In the genomic region with DNA sequence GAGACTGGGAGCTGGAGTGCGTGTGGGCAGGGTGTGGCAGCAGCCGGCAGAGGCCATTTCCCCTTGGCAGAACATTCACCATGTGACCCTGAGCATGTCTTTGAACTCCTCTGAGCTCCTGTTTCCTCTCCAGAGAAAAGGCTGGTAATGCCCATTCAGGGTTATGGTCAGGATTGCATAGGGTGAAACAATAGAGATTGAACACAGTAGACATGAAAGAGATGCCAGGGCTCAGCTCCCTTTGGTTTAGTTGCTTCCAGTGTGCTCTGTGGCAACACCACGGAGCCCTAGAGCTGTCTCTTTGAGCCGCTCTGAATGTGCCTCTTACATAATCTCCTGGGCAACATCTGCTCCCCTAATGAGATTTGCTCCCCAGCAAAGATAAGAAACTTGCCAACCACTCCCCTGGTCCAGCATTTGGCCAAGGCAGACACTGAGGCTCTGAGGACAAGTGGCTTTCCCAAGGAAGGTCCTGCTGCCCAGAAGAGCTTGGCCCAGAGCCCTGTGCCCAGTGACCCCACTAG, we compare ENCODE assay signal across 9 cellular contexts. TPM values are rescaled to one million over a fixed set of nuclear protein-coding genes. Genes with fewer than 3 reads are reported as not detected.
A peak's percentile ranks its signal among the peaks of the same experiment; 100 is the strongest.
DNase-seq lines count a peak whose midpoint lies in the region; ATAC-seq, FAIRE-seq and TF ChIP-seq lines count a peak whose summit lies in the region.
"Had no signal": no experiment of that assay in that cellular context is flagged by ENCODE, and none has a peak within 500 bp of the region (broad histone marks: within the 10 kb centered on the region; RNA-seq: fewer than 3 reads in every experiment).

No MANE protein-coding gene starts in this region.

- H3K36me3 ChIP-seq in liver (ENCODE audit: control insufficient read depth in 4 of 4, insufficient read depth in 3 of 4, low read depth in 1 of 4, low read length in 3 of 4) (no peaks in the 10 kb centered on the region), HepG2 (replicated peaks in 1 of 2; ENCODE audit: control insufficient read depth in 1 of 2, insufficient read depth in 2 of 2, low read length in 2 of 2) (no peaks in the 10 kb centered on the region), aorta (ENCODE audit: control insufficient read depth in 1 of 2, insufficient read depth in 2 of 2, low read length in 1 of 2) (no peaks in the 10 kb centered on the region)

- no peak overlapping the region for H3K27ac ChIP-seq in liver (ENCODE audit: low read depth in 1 of 2, low read length in 2 of 2)
- H3K27ac ChIP-seq in HepG2 (ENCODE audit: extremely low read length, insufficient read depth, low read length): no peak overlapping the region
- H3K27ac ChIP-seq in aorta (ENCODE audit: low read depth in 1 of 2, low read length in 2 of 2): no peak overlapping the region

- H3K4me2 ChIP-seq in HepG2 (ENCODE audit: low read depth, low read length): no peak overlapping the region; the same call in 1 of the 2 replicates

- no peaks in the 10 kb centered on the region for H3K27me3 ChIP-seq in liver (ENCODE audit: control insufficient read depth in 4 of 4, insufficient read depth in 4 of 4, low read length in 3 of 4)
- H3K27me3 ChIP-seq in HepG2 (ENCODE audit: control insufficient read depth in 1 of 2, insufficient read depth in 2 of 2, low read length in 2 of 2): peaks cover 2 to 28% of the 10 kb centered on the region in 2 experiments; a peak in 2 of 5 replicates
- no peaks in the 10 kb centered on the region for H3K27me3 ChIP-seq in aorta (ENCODE audit: control insufficient read depth in 1 of 2, insufficient read depth in 2 of 2, low read length in 1 of 2)

- no peaks in the 10 kb centered on the region for H3K36me3 Mint-ChIP-seq in activated T-helper 17 cell treated with anti-CD3 and anti-CD28 coated beads, Interleukin-2, amount 50 U/mL, for 72 hours (ENCODE audit: low read depth)

- H3K4me1 Mint-ChIP-seq in activated T-helper 17 cell treated with anti-CD3 and anti-CD28 coated beads, Interleukin-2, amount 50 U/mL, for 72 hours: no peaks in the 10 kb centered on the region

- H3K4me1 ChIP-seq in liver (ENCODE audit: control insufficient read depth in 4 of 4, insufficient read depth in 4 of 4, low read length in 3 of 4): peaks cover 0 to 5% (median 2%) of the 10 kb centered on the region in 4 donors
- peaks cover 47% of the 10 kb centered on the region for H3K4me1 ChIP-seq in HepG2 (ENCODE audit: insufficient read depth, low read length)
- no peaks in the 10 kb centered on the region for H3K4me1 ChIP-seq in aorta (ENCODE audit: control insufficient read depth in 1 of 2, insufficient read depth in 2 of 2, low read length in 2 of 2)

- TF ChIP-seq CTCF in liver (IDR thresholded peaks at IDR 0.05; ENCODE audit: low read depth, low read length, missing input control) (no peak), HepG2 (CRISPR knock-in tag; IDR thresholded peaks at IDR 0.05) (no peak)

- 33% methylated on average over 4 of the region's 4 CpGs for WGBS in liver
- WGBS in HepG2 (ENCODE audit: low lambda C conversion rate): 5% methylated on average over 3 of the region's 4 CpGs
- WGBS in aorta, 2 donors: 40 to 45% methylated on average over 4 of the region's 4 CpGs

- in situ Hi-C loops in HepG2 (cut with HindIII; ENCODE audit: extremely low pct_ligation_motif_present, low pct_unique_long_range_greater_than_20kb): no loop called here

- TF ChIP-seq RAD21 in liver (IDR thresholded peaks at IDR 0.05) (no peak), HepG2 (CRISPR knock-in tag; IDR thresholded peaks at IDR 0.05) (no peak)

- no peaks in the 10 kb centered on the region for H3K79me2 ChIP-seq in HepG2 (ENCODE audit: insufficient read depth, low read length)

- CTCF ChIA-PET in HepG2 (lab: Yijun Ruan, JAX; ENCODE audit: low intra/inter-chr PET ratio, low total read pairs): no interaction called here

- no peak for TF ChIP-seq POLR2A in HepG2 (IDR thresholded peaks at IDR 0.05; ENCODE audit: insufficient read depth in 1 of 2, low read depth in 2 of 2, low read length in 2 of 2)

- H3K27me3 Mint-ChIP-seq in activated T-helper 17 cell treated with anti-CD3 and anti-CD28 coated beads, Interleukin-2, amount 50 U/mL, for 72 hours: peaks cover 17% of the 10 kb centered on the region

- intact Hi-C loops in HepG2 (cut with micrococcal nuclease; ENCODE audit: unreplicated experiment) (no loop called here), aorta (cut with DNase I) (no loop called here)

- H2AFZ ChIP-seq in HepG2 (ENCODE audit: low read length): no peak overlapping the region

- H3K9me3 Mint-ChIP-seq in activated T-helper 17 cell treated with anti-CD3 and anti-CD28 coated beads, Interleukin-2, amount 50 U/mL, for 72 hours: peaks cover 4% of the 10 kb centered on the region

- H3K9ac ChIP-seq in liver (ENCODE audit: low read depth in 1 of 2, low read length in 2 of 2) (no peak overlapping the region), HepG2 (ENCODE audit: insufficient read depth, low read depth, low read length) (no peak overlapping the region)

- H3K9me3 ChIP-seq in liver (ENCODE audit: control insufficient read depth in 4 of 4, low read length in 3 of 4) (peaks cover 0 to 5% (median 0%) of the 10 kb centered on the region in 4 donors), HepG2 (ENCODE audit: low read length) (no peaks in the 10 kb centered on the region), aorta (ENCODE audit: control insufficient read depth, low read length) (peaks cover 7% of the 10 kb centered on the region)

- DNase-seq in HepG2 (ENCODE audit: low spot score): no peak
- DNase-seq in left lobe of liver (ENCODE audit: low spot score): no peak
- no peak for DNase-seq in aorta
- DNase-seq: activated CD8-positive, alpha-beta memory T cell treated with anti-CD3 and anti-CD28 coated beads, Interleukin-2, amount 50 U/mL, for 48 hours; NCI-H1694; SHP77 treated with DMSO at 0.1 percent for 48 hours had no signal

- no peaks in the 10 kb centered on the region for H4K20me1 ChIP-seq in HepG2 (ENCODE audit: insufficient read depth, low read length)

- no peak overlapping the region for H3K4me3 Mint-ChIP-seq in activated T-helper 17 cell treated with anti-CD3 and anti-CD28 coated beads, Interleukin-2, amount 50 U/mL, for 72 hours

- POLR2A ChIA-PET in HepG2 (lab: Yijun Ruan, JAX): no interaction called here

- no TSS peak for BruUV-seq in HepG2 (replicated peaks; lab: Mats Ljungman, UMichigan)

- ATAC-seq in HepG2 (no peak; the same call in 2 of the 3 replicates), left lobe of liver (peak; percentile 56), aorta (ENCODE audit: low FRiP score) (peak; percentile 37)
- no peak for ATAC-seq in activated CD4-positive, CD25-positive, alpha-beta regulatory T cell treated with anti-CD3 and anti-CD28 coated beads, Interleukin-2, amount 50 U/mL, for 24 hours
- ATAC-seq in activated T-helper 17 cell treated with anti-CD3 and anti-CD28 coated beads, Interleukin-2, amount 50 U/mL, for 72 hours (replicated peaks): no peak

- TF ChIP-seq EP300 in HepG2 (IDR thresholded peaks at IDR 0.05; ENCODE audit: low read depth in 2 of 2, low read length in 2 of 2): no peak
- no peak for TF ChIP-seq EP300 in HepG2 (CRISPR knock-in tag; IDR thresholded peaks at IDR 0.05; ENCODE audit: borderline replicate concordance)

- no peak overlapping the region for H3K27ac Mint-ChIP-seq in activated T-helper 17 cell treated with anti-CD3 and anti-CD28 coated beads, Interleukin-2, amount 50 U/mL, for 72 hours

- H3K4me3 ChIP-seq in liver (ENCODE audit: low read depth in 1 of 3, low read length in 3 of 3) (no peak overlapping the region), HepG2 (replicated peaks in 1 of 3; ENCODE audit: insufficient read depth in 1 of 3, low read depth in 2 of 3, low read length in 3 of 3) (no peak overlapping the region), aorta (ENCODE audit: low read length in 2 of 2) (no peak overlapping the region)

- no peak for FAIRE-seq in HepG2 (lab: Jason Lieb, UNC)

RNA-seq across cellular contexts. Expression of a gene that starts 4.6 kb away (rescaled TPM):
- 10 to 100 TPM; 12.7 to 25.8 TPM for total RNA-seq in liver
- 100 to 1,000 TPM in 1 of 2 donors, 10 to 100 TPM in 1; 58.6 to 170 TPM for polyA plus RNA-seq in liver
- 1.2 and 2.0 TPM in 2 replicates for total RNA-seq in HepG2 (2016; rRNA removed; fragmentation: Illumina TruSeq; extraction: Trizol)
- 1.2 TPM in 1 of 2 replicates, not detected in the other for total RNA-seq in HepG2 (2016; cell fraction: cytosol; rRNA removed; fragmentation: Illumina TruSeq; extraction: Trizol; ENCODE audit: low read depth)
- total RNA-seq in HepG2 (2016; cell fraction: insoluble cytoplasmic fraction; rRNA removed; fragmentation: Illumina TruSeq; extraction: Trizol): 1.4 and 1.6 TPM in 2 replicates
- 0.80 and 1.1 TPM in 2 replicates for total RNA-seq in HepG2 (2016; cell fraction: membrane; rRNA removed; fragmentation: Illumina TruSeq; extraction: Trizol)
- 1.3 and 2.1 TPM in 2 replicates for total RNA-seq in HepG2 (2016; cell fraction: nucleus; rRNA removed; fragmentation: Illumina TruSeq; extraction: Trizol)
- 1.7 and 2.3 TPM in 2 replicates for polyA plus RNA-seq in HepG2 (2011; rRNA removed)
- polyA plus RNA-seq in HepG2 (2011; cell fraction: cytosol; rRNA removed): 2.5 and 3.5 TPM in 2 replicates
- 2.2 and 2.7 TPM in 2 replicates for polyA plus RNA-seq in HepG2 (2011; cell fraction: nucleus; rRNA removed)
- 1.0 and 1.3 TPM in 2 replicates for polyA plus RNA-seq in HepG2 (2012)
- polyA plus RNA-seq in HepG2 (2016; cell fraction: cytosol; fragmentation: Illumina TruSeq; extraction: Trizol; ENCODE audit: low read depth): 0.75 and 0.84 TPM in 2 replicates
- 0.77 and 0.79 TPM in 2 replicates for polyA plus RNA-seq in HepG2 (2016; cell fraction: insoluble cytoplasmic fraction; fragmentation: Illumina TruSeq; extraction: Trizol; ENCODE audit: low read depth)
- 0.64 and 1.1 TPM in 2 replicates for polyA plus RNA-seq in HepG2 (2016; cell fraction: membrane; fragmentation: Illumina TruSeq; extraction: Trizol; ENCODE audit: low read depth)
- 2.4 and 2.5 TPM in 2 replicates for polyA plus RNA-seq in HepG2 (2016; cell fraction: nucleus; fragmentation: Illumina TruSeq; extraction: Trizol; ENCODE audit: insufficient read depth, low read depth)
- 2.4 and 59.0 TPM in 2 replicates for polyA minus RNA-seq in HepG2 (2011; rRNA and poly(A)+ RNA removed; ENCODE audit: low replicate concordance)
- not detected in 2 replicates for polyA minus RNA-seq in HepG2 (2011; cell fraction: cytosol; rRNA and poly(A)+ RNA removed)
- polyA minus RNA-seq in HepG2 (2011; cell fraction: nucleus; rRNA and poly(A)+ RNA removed): 0.39 and 1.1 TPM in 2 replicates
- 20.4 TPM for total RNA-seq in left lobe of liver
- 100 to 1,000 TPM; 106 to 222 TPM for total RNA-seq in aorta
- polyA plus RNA-seq in aorta: 100 to 1,000 TPM in 1 of 2 donors, 10 to 100 TPM in 1; 42.4 to 107 TPM
- 1 to 10 TPM; 2.1 to 3.0 TPM for total RNA-seq in activated T-helper 17 cell treated with anti-CD3 and anti-CD28 coated beads, Interleukin-2, amount 50 U/mL, for 72 hours

RNA-seq across cellular contexts. Expression of a gene that starts 14.3 kb away (rescaled TPM):
- total RNA-seq in liver (1 to 10 TPM; 1.7 to 6.1 TPM), HepG2 (2016; rRNA removed; fragmentation: Illumina TruSeq; extraction: Trizol) (4.3 and 6.0 TPM in 2 replicates), left lobe of liver (1.2 TPM), aorta (10 to 100 TPM; 52.4 to 55.8 TPM)
- polyA plus RNA-seq in liver (1 to 10 TPM; 6.0 to 7.2 TPM), HepG2 (2011; rRNA removed) (4.8 and 6.9 TPM in 2 replicates), aorta (100 to 1,000 TPM; 149 to 168 TPM)
- total RNA-seq in HepG2 (2016; cell fraction: cytosol; rRNA removed; fragmentation: Illumina TruSeq; extraction: Trizol; ENCODE audit: low read depth): 2.5 and 3.2 TPM in 2 replicates
- total RNA-seq in HepG2 (2016; cell fraction: insoluble cytoplasmic fraction; rRNA removed; fragmentation: Illumina TruSeq; extraction: Trizol): 5.0 and 5.5 TPM in 2 replicates
- total RNA-seq in HepG2 (2016; cell fraction: membrane; rRNA removed; fragmentation: Illumina TruSeq; extraction: Trizol): 3.6 and 3.7 TPM in 2 replicates
- total RNA-seq in HepG2 (2016; cell fraction: nucleus; rRNA removed; fragmentation: Illumina TruSeq; extraction: Trizol): 1.6 and 1.9 TPM in 2 replicates
- 9.7 and 10.5 TPM in 2 replicates for polyA plus RNA-seq in HepG2 (2011; cell fraction: cytosol; rRNA removed)
- polyA plus RNA-seq in HepG2 (2011; cell fraction: nucleus; rRNA removed): 3.1 and 4.9 TPM in 2 replicates
- polyA plus RNA-seq in HepG2 (2012): 2.3 and 4.8 TPM in 2 replicates
- 3.7 and 4.6 TPM in 2 replicates for polyA plus RNA-seq in HepG2 (2016; cell fraction: cytosol; fragmentation: Illumina TruSeq; extraction: Trizol; ENCODE audit: low read depth)
- polyA plus RNA-seq in HepG2 (2016; cell fraction: insoluble cytoplasmic fraction; fragmentation: Illumina TruSeq; extraction: Trizol; ENCODE audit: low read depth): 6.3 and 6.5 TPM in 2 replicates
- 2.3 and 3.4 TPM in 2 replicates for polyA plus RNA-seq in HepG2 (2016; cell fraction: membrane; fragmentation: Illumina TruSeq; extraction: Trizol; ENCODE audit: low read depth)
- 2.8 and 4.6 TPM in 2 replicates for polyA plus RNA-seq in HepG2 (2016; cell fraction: nucleus; fragmentation: Illumina TruSeq; extraction: Trizol; ENCODE audit: insufficient read depth, low read depth)
- 1.5 and 6.0 TPM in 2 replicates for polyA minus RNA-seq in HepG2 (2011; rRNA and poly(A)+ RNA removed; ENCODE audit: low replicate concordance)
- polyA minus RNA-seq in HepG2 (2011; cell fraction: cytosol; rRNA and poly(A)+ RNA removed): not detected in 2 replicates
- 1.1 TPM in 1 of 2 replicates, not detected in the other for polyA minus RNA-seq in HepG2 (2011; cell fraction: nucleus; rRNA and poly(A)+ RNA removed)
- total RNA-seq in activated T-helper 17 cell treated with anti-CD3 and anti-CD28 coated beads, Interleukin-2, amount 50 U/mL, for 72 hours: 10 to 100 TPM; 58.5 to 58.8 TPM

RNA-seq across cellular contexts. Expression of a gene that starts 34.0 kb away (rescaled TPM):
- total RNA-seq in liver (1 to 10 TPM; 3.7 to 4.4 TPM), HepG2 (2016; rRNA removed; fragmentation: Illumina TruSeq; extraction: Trizol) (19.0 and 19.3 TPM in 2 replicates), left lobe of liver (5.9 TPM), aorta (10 to 100 TPM; 13.7 to 16.8 TPM)
- polyA plus RNA-seq in liver (1 to 10 TPM; 6.8 to 8.1 TPM), HepG2 (2011; rRNA removed) (9.6 and 11.9 TPM in 2 replicates), aorta (10 to 100 TPM; 20.8 to 21.8 TPM)
- 6.4 and 9.9 TPM in 2 replicates for total RNA-seq in HepG2 (2016; cell fraction: cytosol; rRNA removed; fragmentation: Illumina TruSeq; extraction: Trizol; ENCODE audit: low read depth)
- total RNA-seq in HepG2 (2016; cell fraction: insoluble cytoplasmic fraction; rRNA removed; fragmentation: Illumina TruSeq; extraction: Trizol): 18.3 and 20.8 TPM in 2 replicates
- 10.0 and 10.1 TPM in 2 replicates for total RNA-seq in HepG2 (2016; cell fraction: membrane; rRNA removed; fragmentation: Illumina TruSeq; extraction: Trizol)
- total RNA-seq in HepG2 (2016; cell fraction: nucleus; rRNA removed; fragmentation: Illumina TruSeq; extraction: Trizol): 14.3 and 16.2 TPM in 2 replicates
- 14.3 and 18.1 TPM in 2 replicates for polyA plus RNA-seq in HepG2 (2011; cell fraction: cytosol; rRNA removed)
- 13.5 TPM in 2 replicates for polyA plus RNA-seq in HepG2 (2011; cell fraction: nucleus; rRNA removed)
- 8.0 and 11.2 TPM in 2 replicates for polyA plus RNA-seq in HepG2 (2012)
- 5.6 and 7.8 TPM in 2 replicates for polyA plus RNA-seq in HepG2 (2016; cell fraction: cytosol; fragmentation: Illumina TruSeq; extraction: Trizol; ENCODE audit: low read depth)
- 12.7 and 14.3 TPM in 2 replicates for polyA plus RNA-seq in HepG2 (2016; cell fraction: insoluble cytoplasmic fraction; fragmentation: Illumina TruSeq; extraction: Trizol; ENCODE audit: low read depth)
- polyA plus RNA-seq in HepG2 (2016; cell fraction: membrane; fragmentation: Illumina TruSeq; extraction: Trizol; ENCODE audit: low read depth): 5.7 and 8.7 TPM in 2 replicates
- polyA plus RNA-seq in HepG2 (2016; cell fraction: nucleus; fragmentation: Illumina TruSeq; extraction: Trizol; ENCODE audit: insufficient read depth, low read depth): 26.6 and 29.4 TPM in 2 replicates
- polyA minus RNA-seq in HepG2 (2011; rRNA and poly(A)+ RNA removed; ENCODE audit: low replicate concordance): 5.1 and 14.3 TPM in 2 replicates
- 2.7 and 3.1 TPM in 2 replicates for polyA minus RNA-seq in HepG2 (2011; cell fraction: cytosol; rRNA and poly(A)+ RNA removed)
- 5.5 and 8.3 TPM in 2 replicates for polyA minus RNA-seq in HepG2 (2011; cell fraction: nucleus; rRNA and poly(A)+ RNA removed)
- total RNA-seq in activated T-helper 17 cell treated with anti-CD3 and anti-CD28 coated beads, Interleukin-2, amount 50 U/mL, for 72 hours: 10 to 100 TPM; 34.5 to 35.4 TPM

RNA-seq across cellular contexts. Expression of a gene that starts 34.1 kb away (rescaled TPM):
- total RNA-seq in liver (10 to 100 TPM; 33.8 to 53.2 TPM), HepG2 (2016; rRNA removed; fragmentation: Illumina TruSeq; extraction: Trizol) (149 and 215 TPM in 2 replicates), left lobe of liver (54.2 TPM), aorta (100 to 1,000 TPM; 190 to 198 TPM)
- polyA plus RNA-seq in liver (10 to 100 TPM; 42.5 to 59.7 TPM), HepG2 (2011; rRNA removed) (62.3 and 67.3 TPM in 2 replicates), aorta (100 to 1,000 TPM in 1 of 2 donors, 10 to 100 TPM in 1; 43.7 to 158 TPM)
- 8.8 and 12.3 TPM in 2 replicates for total RNA-seq in HepG2 (2016; cell fraction: cytosol; rRNA removed; fragmentation: Illumina TruSeq; extraction: Trizol; ENCODE audit: low read depth)
- total RNA-seq in HepG2 (2016; cell fraction: insoluble cytoplasmic fraction; rRNA removed; fragmentation: Illumina TruSeq; extraction: Trizol): 152 and 207 TPM in 2 replicates
- 25.6 and 27.8 TPM in 2 replicates for total RNA-seq in HepG2 (2016; cell fraction: membrane; rRNA removed; fragmentation: Illumina TruSeq; extraction: Trizol)
- 84.5 and 106 TPM in 2 replicates for total RNA-seq in HepG2 (2016; cell fraction: nucleus; rRNA removed; fragmentation: Illumina TruSeq; extraction: Trizol)
- polyA plus RNA-seq in HepG2 (2011; cell fraction: cytosol; rRNA removed): 38.2 and 50.1 TPM in 2 replicates
- polyA plus RNA-seq in HepG2 (2011; cell fraction: nucleus; rRNA removed): 56.2 and 66.5 TPM in 2 replicates
- 86.8 and 88.0 TPM in 2 replicates for polyA plus RNA-seq in HepG2 (2012)
- 5.2 and 6.0 TPM in 2 replicates for polyA plus RNA-seq in HepG2 (2016; cell fraction: cytosol; fragmentation: Illumina TruSeq; extraction: Trizol; ENCODE audit: low read depth)
- polyA plus RNA-seq in HepG2 (2016; cell fraction: insoluble cytoplasmic fraction; fragmentation: Illumina TruSeq; extraction: Trizol; ENCODE audit: low read depth): 160 and 163 TPM in 2 replicates
- polyA plus RNA-seq in HepG2 (2016; cell fraction: membrane; fragmentation: Illumina TruSeq; extraction: Trizol; ENCODE audit: low read depth): 12.6 and 13.0 TPM in 2 replicates
- polyA plus RNA-seq in HepG2 (2016; cell fraction: nucleus; fragmentation: Illumina TruSeq; extraction: Trizol; ENCODE audit: insufficient read depth, low read depth): 104 and 108 TPM in 2 replicates
- polyA minus RNA-seq in HepG2 (2011; rRNA and poly(A)+ RNA removed; ENCODE audit: low replicate concordance): 50.1 and 167 TPM in 2 replicates
- 37.3 and 43.9 TPM in 2 replicates for polyA minus RNA-seq in HepG2 (2011; cell fraction: cytosol; rRNA and poly(A)+ RNA removed)
- polyA minus RNA-seq in HepG2 (2011; cell fraction: nucleus; rRNA and poly(A)+ RNA removed): 50.2 and 79.2 TPM in 2 replicates
- total RNA-seq in activated T-helper 17 cell treated with anti-CD3 and anti-CD28 coated beads, Interleukin-2, amount 50 U/mL, for 72 hours: 100 to 1,000 TPM; 222 to 241 TPM

RNA-seq across cellular contexts. Expression of a gene that starts 59.0 kb away (rescaled TPM):
- total RNA-seq in liver (1 to 10 TPM in 1 of 2 donors, under 1 TPM in 1; 0.67 to 1.3 TPM), HepG2 (2016; rRNA removed; fragmentation: Illumina TruSeq; extraction: Trizol) (19.8 and 21.2 TPM in 2 replicates), left lobe of liver (0.28 TPM), aorta (under 1 TPM; 0.10 to 0.93 TPM)
- polyA plus RNA-seq in liver (1 to 10 TPM in 1 of 2 donors, under 1 TPM in 1; 0.52 to 2.4 TPM), HepG2 (2011; rRNA removed) (6.9 and 9.5 TPM in 2 replicates), aorta (under 1 TPM in 1 of 2 donors, not detected in 1; 0.08 TPM)
- 11.0 and 11.2 TPM in 2 replicates for total RNA-seq in HepG2 (2016; cell fraction: cytosol; rRNA removed; fragmentation: Illumina TruSeq; extraction: Trizol; ENCODE audit: low read depth)
- 18.6 and 21.8 TPM in 2 replicates for total RNA-seq in HepG2 (2016; cell fraction: insoluble cytoplasmic fraction; rRNA removed; fragmentation: Illumina TruSeq; extraction: Trizol)
- total RNA-seq in HepG2 (2016; cell fraction: membrane; rRNA removed; fragmentation: Illumina TruSeq; extraction: Trizol): 22.0 and 22.8 TPM in 2 replicates
- 30.3 and 33.4 TPM in 2 replicates for total RNA-seq in HepG2 (2016; cell fraction: nucleus; rRNA removed; fragmentation: Illumina TruSeq; extraction: Trizol)
- 3.2 and 4.3 TPM in 2 replicates for polyA plus RNA-seq in HepG2 (2011; cell fraction: cytosol; rRNA removed)
- polyA plus RNA-seq in HepG2 (2011; cell fraction: nucleus; rRNA removed): 5.9 and 7.3 TPM in 2 replicates
- polyA plus RNA-seq in HepG2 (2012): 6.4 and 9.4 TPM in 2 replicates
- polyA plus RNA-seq in HepG2 (2016; cell fraction: cytosol; fragmentation: Illumina TruSeq; extraction: Trizol; ENCODE audit: low read depth): 9.3 and 13.3 TPM in 2 replicates
- 20.1 and 21.1 TPM in 2 replicates for polyA plus RNA-seq in HepG2 (2016; cell fraction: insoluble cytoplasmic fraction; fragmentation: Illumina TruSeq; extraction: Trizol; ENCODE audit: low read depth)
- 13.0 and 13.8 TPM in 2 replicates for polyA plus RNA-seq in HepG2 (2016; cell fraction: membrane; fragmentation: Illumina TruSeq; extraction: Trizol; ENCODE audit: low read depth)
- 21.4 and 24.0 TPM in 2 replicates for polyA plus RNA-seq in HepG2 (2016; cell fraction: nucleus; fragmentation: Illumina TruSeq; extraction: Trizol; ENCODE audit: insufficient read depth, low read depth)
- polyA minus RNA-seq in HepG2 (2011; rRNA and poly(A)+ RNA removed; ENCODE audit: low replicate concordance): 22.1 TPM in 1 of 2 replicates, not detected in the other
- 3.2 and 7.4 TPM in 2 replicates for polyA minus RNA-seq in HepG2 (2011; cell fraction: cytosol; rRNA and poly(A)+ RNA removed)
- polyA minus RNA-seq in HepG2 (2011; cell fraction: nucleus; rRNA and poly(A)+ RNA removed): 49.6 and 60.8 TPM in 2 replicates
- total RNA-seq in activated T-helper 17 cell treated with anti-CD3 and anti-CD28 coated beads, Interleukin-2, amount 50 U/mL, for 72 hours: 10 to 100 TPM in 1 of 2 donors, 1 to 10 TPM in 1; 1.8 to 68.2 TPM

Comparison
In these comparisons a context has a peak if more than half of its experiments do, and no peak if none do; other contexts are left out.
1. ATAC-seq: peak in left lobe of liver (single experiment) and aorta (single experiment); none in HepG2 (single experiment), activated CD4-positive, CD25-positive, alpha-beta regulatory T cell treated with anti-CD3 and anti-CD28 coated beads, Interleukin-2, amount 50 U/mL, for 24 hours (0 of 2) and activated T-helper 17 cell treated with anti-CD3 and anti-CD28 coated beads, Interleukin-2, amount 50 U/mL, for 72 hours (single experiment).
2. RNA of a gene that starts 14.3 kb away (total RNA-seq): 58.5 to 58.8 TPM in activated T-helper 17 cell treated with anti-CD3 and anti-CD28 coated beads, Interleukin-2, amount 50 U/mL, for 72 hours and 52.4 to 55.8 TPM in aorta; 1.7 to 6.1 TPM in liver, 1.6 to 6.0 TPM in HepG2 and 1.2 TPM in left lobe of liver (single experiment); every median in the first group is over 4 times any median in the second.